1 cellular context compared by ENCODE assay signal in genomic region chr2:55027226-55027625, GRCh38.
TF ChIP-seq lines count a peak whose summit lies in the region.

No MANE protein-coding gene starts in this region.

TF ChIP-seq in IMR-90, 13 proteins besides CTCF, POLR2A, EP300 and RAD21 (continued from another document):
- TF ChIP-seq ELK1 (IDR thresholded peaks at IDR 0.05; ENCODE audit: borderline replicate concordance, low read depth, low read length) (no peak), RCOR1 (IDR thresholded peaks at IDR 0.05; ENCODE audit: insufficient replicate concordance, low read length) (no peak), CHD1 (IDR thresholded peaks at IDR 0.05; ENCODE audit: low read depth, low read length) (no peak), MAZ (IDR thresholded peaks at IDR 0.05; ENCODE audit: borderline replicate concordance, low read depth, low read length) (no peak), RFX5 (IDR thresholded peaks at IDR 0.05; ENCODE audit: low read depth, low read length) (no peak), CEBPB (IDR thresholded peaks at IDR 0.05; ENCODE audit: low read depth, low read length) (no peak), FOS (IDR thresholded peaks at IDR 0.05; ENCODE audit: low read depth, low read length) (no peak), USF2 (IDR thresholded peaks at IDR 0.05; ENCODE audit: low read depth, low read length) (no peak), MXI1 (IDR thresholded peaks at IDR 0.05; ENCODE audit: borderline replicate concordance, low read depth, low read length) (no peak), BHLHE40 (IDR thresholded peaks at IDR 0.05; ENCODE audit: low read depth, low read length) (no peak), NFE2L2 (IDR thresholded peaks at IDR 0.05; ENCODE audit: low read depth, low read length) (no peak), MAFK (IDR thresholded peaks at IDR 0.05; ENCODE audit: low read depth, low read length) (no peak)
